1 cellular context compared by ENCODE assay signal in genomic region chr12:112961536-112961935, GRCh38.
A peak's percentile ranks its signal among the peaks of the same experiment; 100 is the strongest.
TF ChIP-seq lines count a peak whose summit lies in the region.

No MANE protein-coding gene starts in this region.

TF ChIP-seq in K562, 482 proteins besides CTCF, POLR2A, EP300 and RAD21:
- TF ChIP-seq RBM25 (IDR thresholded peaks at IDR 0.05; ENCODE audit: low read depth, low read length, severe bottlenecking) (peak; percentile 16), ARID4B (CRISPR knock-in tag; IDR thresholded peaks at IDR 0.05) (no peak)
